Comparison of ENCODE assay signal across 1 cellular context in the genomic region with DNA sequence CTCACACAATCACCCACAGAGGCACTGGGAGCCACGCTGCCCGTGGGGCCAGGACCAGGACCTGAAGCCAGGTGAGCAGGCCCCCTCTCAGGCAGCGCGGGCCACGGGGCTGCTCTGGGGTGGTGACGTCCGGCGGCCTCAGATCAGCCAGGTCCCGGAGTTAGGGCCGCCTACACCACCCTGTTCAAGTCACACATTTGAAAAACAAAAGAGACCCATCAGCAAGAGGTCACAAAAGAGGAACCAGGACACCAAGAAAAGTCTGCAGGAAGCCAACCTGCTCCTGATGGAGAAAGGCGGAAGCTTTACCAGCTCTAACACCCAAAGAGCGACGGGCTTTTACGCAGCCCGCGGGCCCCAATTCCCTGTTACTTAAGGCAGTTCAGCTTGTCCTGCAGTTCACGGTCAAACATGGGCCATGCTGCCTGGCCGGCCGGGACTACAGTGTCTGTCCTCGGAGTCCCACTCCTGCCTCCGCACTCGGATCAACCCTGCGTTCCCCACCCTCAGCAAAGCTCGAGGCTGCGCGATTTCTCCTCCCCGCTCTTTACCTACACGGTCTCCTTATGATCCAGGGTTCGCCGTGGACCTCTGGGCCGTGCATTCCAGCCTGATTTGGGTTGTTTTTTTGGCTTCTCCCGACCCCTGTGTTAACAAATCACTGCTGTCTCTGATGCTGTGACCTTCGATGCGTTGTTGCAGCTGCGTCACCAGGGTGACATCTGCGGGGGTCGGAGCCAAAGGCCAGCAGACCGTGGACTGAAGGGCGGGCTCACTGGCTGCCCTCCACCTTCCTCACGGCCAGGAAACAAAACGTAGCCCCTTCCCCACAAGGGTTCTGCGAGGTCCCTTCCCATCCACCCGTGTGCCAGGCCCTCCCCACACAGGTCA.
A peak's percentile ranks its signal among the peaks of the same experiment; 100 is the strongest.
TF ChIP-seq lines count a peak whose summit lies in the region.

No MANE protein-coding gene starts in this region.

TF ChIP-seq in H1, 55 proteins besides CTCF, POLR2A, EP300 and RAD21 (continued from another document):
- TF ChIP-seq ASH2L (IDR thresholded peaks at IDR 0.05; ENCODE audit: low read length) (peak; percentile 35), TAF7 (optimal IDR thresholded peaks at IDR 0.05; ENCODE audit: borderline replicate concordance, low read depth, low read length) (no peak)
